In the genomic region with DNA sequence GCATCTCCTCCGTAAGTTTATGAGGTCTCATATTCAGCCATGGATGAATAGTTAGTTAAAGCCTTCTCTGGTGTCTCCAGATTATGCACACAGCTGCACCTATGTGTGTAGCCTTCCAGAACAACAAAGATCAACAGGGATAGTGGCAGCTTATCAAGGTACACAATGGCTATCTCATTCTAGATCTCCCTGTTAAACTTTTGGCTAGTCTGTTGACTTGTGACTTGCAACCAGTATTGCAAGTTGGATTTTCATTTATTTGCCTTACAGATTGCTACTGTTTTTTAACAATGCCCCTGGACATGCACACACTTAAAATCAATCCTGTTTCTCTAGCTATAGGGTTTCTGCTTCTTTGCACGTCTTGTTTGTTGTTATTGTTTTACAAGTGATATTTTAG, we compare ENCODE assay signal across 14 cellular contexts.
DNase-seq lines count a peak whose midpoint lies in the region; ATAC-seq and TF ChIP-seq lines count a peak whose summit lies in the region.
"Had no signal": no experiment of that assay in that cellular context is flagged by ENCODE, and none has a peak within 500 bp of the region (broad histone marks: within the 10 kb centered on the region; RNA-seq: fewer than 3 reads in every experiment).

No MANE protein-coding gene starts in this region.

- no peak for TF ChIP-seq POLR2A in right lobe of liver (IDR thresholded peaks at IDR 0.05)

- DNase-seq in NCI-H2029 (lab: John Stamatoyannopoulos, UW) (peak; percentile 25), NCI-H2029 treated with DMSO at 0.1 percent for 48 hours (lab: John Stamatoyannopoulos, UW) (no peak), NCI-H345 (lab: John Stamatoyannopoulos, UW) (peak; percentile 22), right lobe of liver (no peak), left lung (no peak)
- DNase-seq in activated CD4-positive, alpha-beta memory T cell treated with anti-CD3 and anti-CD28 coated beads, Interleukin-2, amount 10 ng/mL, durations not matched to agents 7 days and 5 days = no peak
- DNase-seq: ACHN; CD4-positive, CD25-positive, alpha-beta regulatory T cell; DMS79; GOT3; H9; IMR-90 had no signal

- CTCF ChIA-PET in activated CD4-positive, alpha-beta memory T cell treated with anti-CD3 and anti-CD28 coated beads, Interleukin-2, amount 10 ng/mL, durations not matched to agents 7 days and 5 days (lab: Charles Lee) = no interaction called here

- H3K9me3 ChIP-seq in right lobe of liver (no peaks in the 10 kb centered on the region), left lung (peaks cover 0 to 2% of the 10 kb centered on the region in 2 donors)

- H3K36me3 ChIP-seq in right lobe of liver (no peaks in the 10 kb centered on the region), left lung (no peaks in the 10 kb centered on the region)
- H3K36me3 ChIP-seq: BLaER1 treated with 17β-estradiol and CSF1 and Interleukin-3, amounts not matched to agents 10 nM and 100 nM had no signal

- H3K4me3 ChIP-seq in right lobe of liver (no peak overlapping the region), left lung (no peak overlapping the region)
- H3K4me3 ChIP-seq: BLaER1 treated with 17β-estradiol and CSF1 and Interleukin-3, amounts not matched to agents 10 nM and 100 nM had no signal

- peak overlapping the region; percentile 58 for H3K27ac ChIP-seq in 22Rv1
- H3K27ac ChIP-seq in right lobe of liver = peak overlapping the region in 2 of 3 donors; percentile 29 to 41
- H3K27ac ChIP-seq in left lung = no peak overlapping the region
- H3K27ac ChIP-seq: BLaER1 treated with 17β-estradiol and CSF1 and Interleukin-3, amounts not matched to agents 10 nM and 100 nM had no signal

- no peak overlapping the region for H3K27ac Mint-ChIP-seq in activated CD4-positive, alpha-beta memory T cell treated with anti-CD3 and anti-CD28 coated beads, Interleukin-2, amount 10 ng/mL, durations not matched to agents 7 days and 5 days
- H3K27ac Mint-ChIP-seq: CD4-positive, CD25-positive, alpha-beta regulatory T cell; H9 had no signal

- TF ChIP-seq CTCF in 22Rv1 (IDR thresholded peaks at IDR 0.05) (no peak), right lobe of liver (IDR thresholded peaks at IDR 0.05) (no peak), left lung (IDR thresholded peaks at IDR 0.05) (no peak)

- no peaks in the 10 kb centered on the region for H3K36me3 Mint-ChIP-seq in activated CD4-positive, alpha-beta memory T cell treated with anti-CD3 and anti-CD28 coated beads, Interleukin-2, amount 10 ng/mL, durations not matched to agents 7 days and 5 days (ENCODE audit: low read depth)
- H3K36me3 Mint-ChIP-seq: CD4-positive, CD25-positive, alpha-beta regulatory T cell had no signal

- H3K27me3 Mint-ChIP-seq in activated CD4-positive, alpha-beta memory T cell treated with anti-CD3 and anti-CD28 coated beads, Interleukin-2, amount 10 ng/mL, durations not matched to agents 7 days and 5 days = peaks cover 2% of the 10 kb centered on the region

- H3K4me1 Mint-ChIP-seq in activated CD4-positive, alpha-beta memory T cell treated with anti-CD3 and anti-CD28 coated beads, Interleukin-2, amount 10 ng/mL, durations not matched to agents 7 days and 5 days = no peaks in the 10 kb centered on the region
- H3K4me1 Mint-ChIP-seq: CD4-positive, CD25-positive, alpha-beta regulatory T cell had no signal

- H3K4me1 ChIP-seq in right lobe of liver (peaks cover 0 to 33% (median 14%) of the 10 kb centered on the region in 4 donors), left lung (no peaks in the 10 kb centered on the region)
- H3K4me1 ChIP-seq: BLaER1 treated with 17β-estradiol and CSF1 and Interleukin-3, amounts not matched to agents 10 nM and 100 nM had no signal

- intact Hi-C loops in right lobe of liver (cut with DNase I) (no loop called here), left lung (cut with DNase I) (no loop called here)

- H3K9me3 Mint-ChIP-seq in activated CD4-positive, alpha-beta memory T cell treated with anti-CD3 and anti-CD28 coated beads, Interleukin-2, amount 10 ng/mL, durations not matched to agents 7 days and 5 days = peaks cover 5% of the 10 kb centered on the region

- WGBS in right lobe of liver (ENCODE audit: insufficient coverage, low coverage, low lambda C conversion rate, missing lambda C conversion rate) = 8% methylated on average over 2 of the region's 2 CpGs

- H3K4me3 Mint-ChIP-seq in activated CD4-positive, alpha-beta memory T cell treated with anti-CD3 and anti-CD28 coated beads, Interleukin-2, amount 10 ng/mL, durations not matched to agents 7 days and 5 days = no peak overlapping the region
- H3K4me3 Mint-ChIP-seq: CD4-positive, CD25-positive, alpha-beta regulatory T cell; H9 had no signal

- POLR2A ChIA-PET in activated CD4-positive, alpha-beta memory T cell treated with anti-CD3 and anti-CD28 coated beads, Interleukin-2, amount 10 ng/mL, durations not matched to agents 7 days and 5 days (lab: Charles Lee) = no interaction called here

- ATAC-seq in right lobe of liver (peak; percentile 98 to 99 (median 99)), left lung (no peak)

- H3K27me3 ChIP-seq in right lobe of liver (no peaks in the 10 kb centered on the region), left lung (no peaks in the 10 kb centered on the region)
- H3K27me3 ChIP-seq: BLaER1 treated with 17β-estradiol and CSF1 and Interleukin-3, amounts not matched to agents 10 nM and 100 nM had no signal

Comparison
In these comparisons a context has a peak if more than half of its experiments do, and no peak if none do; other contexts are left out.
1. DNase-seq: peak in NCI-H2029 (single experiment) and NCI-H345 (single experiment); none in NCI-H2029 treated with DMSO at 0.1 percent for 48 hours (single experiment), right lobe of liver (0 of 3), activated CD4-positive, alpha-beta memory T cell treated with anti-CD3 and anti-CD28 coated beads, Interleukin-2, amount 10 ng/mL, durations not matched to agents 7 days and 5 days (single experiment) and left lung (0 of 2).
2. H3K27ac ChIP-seq: peak in 22Rv1 (single experiment) and right lobe of liver (2 of 3); none in left lung (0 of 2).